In the genomic region with DNA sequence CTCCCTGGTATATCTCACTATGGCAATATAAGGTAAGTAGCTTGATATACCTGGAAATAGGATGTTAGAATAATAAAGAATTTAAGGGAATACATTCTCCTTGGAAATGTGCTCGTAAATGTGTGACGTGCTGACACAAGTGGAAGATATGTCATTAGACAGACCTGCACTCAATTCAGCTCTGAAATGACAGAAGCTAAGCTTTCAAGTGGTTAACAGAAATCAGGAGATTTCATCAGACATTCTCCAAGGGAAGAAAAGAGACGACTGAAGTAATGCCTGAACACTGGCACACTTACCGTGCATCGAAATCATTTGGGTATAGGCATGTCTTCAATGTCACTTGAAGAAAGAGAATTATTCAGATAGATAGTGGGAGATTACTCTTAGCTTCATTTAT, we compare ENCODE assay signal across 39 cellular contexts.
"Had no signal": no experiment of that assay in that cellular context is flagged by ENCODE, and none has a peak within 500 bp of the region (broad histone marks: within the 10 kb centered on the region; RNA-seq: fewer than 3 reads in every experiment).

No MANE protein-coding gene starts in this region.

- FAIRE-seq: astrocyte, bronchial epithelial cell had no signal

- H3K27me3 Mint-ChIP-seq: activated naive CD4-positive, alpha-beta T cell treated with anti-CD3 and anti-CD28 coated beads, Interleukin-2, amount 10 ng/mL, durations not matched to agents 7 days and 5 days; activated naive CD4-positive, alpha-beta T cell treated with anti-CD3 and anti-CD28 coated beads, Interleukin-2, amount 50 U/mL, for 24 hours; activated naive CD8-positive, alpha-beta T cell; activated naive CD8-positive, alpha-beta T cell treated with anti-CD3 and anti-CD28 coated beads for 36 hours; activated naive CD8-positive, alpha-beta T cell treated with anti-CD3 and anti-CD28 coated beads, Interleukin-2, amount 10 ng/mL, durations not matched to agents 7 days and 5 days; activated naive CD8-positive, alpha-beta T cell treated with anti-CD3 and anti-CD28 coated beads, Interleukin-2, amount 50 U/mL, for 24 hours; activated T-cell treated with anti-CD3 and anti-CD28 coated beads, Interleukin-2, amount 50 U/mL, for 24 hours; activated T-helper 17 cell treated with anti-CD3 and anti-CD28 coated beads, Interleukin-2, amount 50 U/mL, for 72 hours; brain; central memory CD8-positive, alpha-beta T cell had no signal

- H3K4me3 ChIP-seq: adrenal gland, ascending aorta, body of pancreas, breast epithelium, cardiac muscle cell had no signal

- H3K9me3 ChIP-seq: adrenal gland, ascending aorta, body of pancreas, breast epithelium had no signal

- H3K27ac Mint-ChIP-seq: activated naive CD4-positive, alpha-beta T cell treated with anti-CD3 and anti-CD28 coated beads for 36 hours; activated naive CD4-positive, alpha-beta T cell treated with anti-CD3 and anti-CD28 coated beads, Interleukin-2, amount 10 ng/mL, durations not matched to agents 7 days and 5 days; activated naive CD4-positive, alpha-beta T cell treated with anti-CD3 and anti-CD28 coated beads, Interleukin-2, amount 50 U/mL, for 24 hours; activated naive CD4-positive, alpha-beta T cell treated with anti-CD3 and anti-CD28 coated beads, Interleukin-2, amount 50 U/mL, for 72 hours; activated naive CD8-positive, alpha-beta T cell; activated naive CD8-positive, alpha-beta T cell treated with anti-CD3 and anti-CD28 coated beads for 36 hours; activated naive CD8-positive, alpha-beta T cell treated with anti-CD3 and anti-CD28 coated beads, Interleukin-2, amount 10 ng/mL, durations not matched to agents 7 days and 5 days; activated naive CD8-positive, alpha-beta T cell treated with anti-CD3 and anti-CD28 coated beads, Interleukin-2, amount 50 U/mL, for 24 hours; activated T-cell treated with anti-CD3 and anti-CD28 coated beads, Interleukin-2, amount 50 U/mL, for 24 hours; activated T-cell treated with anti-CD3 and anti-CD28 coated beads, Interleukin-2, amount 50 U/mL, for 72 hours; activated T-helper 1 cell treated with anti-CD3 and anti-CD28 coated beads, Interleukin-12 subunit alpha, Interleukin-12 subunit beta, Interleukin-2, Interleukin-4 antibody, amounts not matched to agents 30 ng/mL and 10 ng/mL and 1 ng/mL, durations not matched to agents 14 hours and 24 hours and 36 hours; activated T-helper 17 cell treated with anti-CD3 and anti-CD28 coated beads, Interleukin-2, amount 50 U/mL, for 72 hours; activated T-helper 2 cell treated with anti-CD3 and anti-CD28 coated beads, Interferon-gamma antibody, Interleukin-2, Interleukin-4, amounts not matched to agents 10 μg/mL and 5 μg/mL and 100 μg/mL, durations not matched to agents 14 hours and 24 hours and 36 hours; brain had no signal

- H3K4me3 Mint-ChIP-seq: activated naive CD4-positive, alpha-beta T cell treated with anti-CD3 and anti-CD28 coated beads for 36 hours; activated naive CD4-positive, alpha-beta T cell treated with anti-CD3 and anti-CD28 coated beads, Interleukin-2, amount 10 ng/mL, durations not matched to agents 7 days and 5 days; activated naive CD4-positive, alpha-beta T cell treated with anti-CD3 and anti-CD28 coated beads, Interleukin-2, amount 50 U/mL, for 24 hours; activated naive CD8-positive, alpha-beta T cell; activated naive CD8-positive, alpha-beta T cell treated with anti-CD3 and anti-CD28 coated beads for 36 hours; activated naive CD8-positive, alpha-beta T cell treated with anti-CD3 and anti-CD28 coated beads, Interleukin-2, amount 10 ng/mL, durations not matched to agents 7 days and 5 days; activated naive CD8-positive, alpha-beta T cell treated with anti-CD3 and anti-CD28 coated beads, Interleukin-2, amount 50 U/mL, for 24 hours; activated T-cell treated with anti-CD3 and anti-CD28 coated beads, Interleukin-2, amount 50 U/mL, for 24 hours; activated T-cell treated with anti-CD3 and anti-CD28 coated beads, Interleukin-2, amount 50 U/mL, for 4 hours; activated T-cell treated with anti-CD3 and anti-CD28 coated beads, Interleukin-2, amount 50 U/mL, for 72 hours; activated T-helper 1 cell treated with anti-CD3 and anti-CD28 coated beads, Interleukin-12 subunit alpha, Interleukin-12 subunit beta, Interleukin-2, Interleukin-4 antibody, amounts not matched to agents 30 ng/mL and 10 ng/mL and 1 ng/mL, durations not matched to agents 14 hours and 24 hours and 36 hours; activated T-helper 17 cell treated with anti-CD3 and anti-CD28 coated beads, Interleukin-2, amount 50 U/mL, for 72 hours; brain; central memory CD8-positive, alpha-beta T cell had no signal

- H3K4me1 Mint-ChIP-seq: activated naive CD4-positive, alpha-beta T cell treated with anti-CD3 and anti-CD28 coated beads, Interleukin-2, amount 10 ng/mL, durations not matched to agents 7 days and 5 days; activated naive CD4-positive, alpha-beta T cell treated with anti-CD3 and anti-CD28 coated beads, Interleukin-2, amount 50 U/mL, for 24 hours; activated naive CD8-positive, alpha-beta T cell treated with anti-CD3 and anti-CD28 coated beads for 36 hours; activated naive CD8-positive, alpha-beta T cell treated with anti-CD3 and anti-CD28 coated beads, Interleukin-2, amount 10 ng/mL, durations not matched to agents 7 days and 5 days; activated naive CD8-positive, alpha-beta T cell treated with anti-CD3 and anti-CD28 coated beads, Interleukin-2, amount 50 U/mL, for 24 hours; activated T-helper 17 cell treated with anti-CD3 and anti-CD28 coated beads, Interleukin-2, amount 50 U/mL, for 72 hours; brain; central memory CD8-positive, alpha-beta T cell had no signal

- DNase-seq: activated effector memory CD4-positive, alpha-beta T cell treated with anti-CD3 and anti-CD28 coated beads, Interleukin-2, amount 50 U/mL, for 16 hours; activated effector memory CD4-positive, alpha-beta T cell treated with Interleukin-2 at 50 U/mL for 16 hours; activated gamma-delta T cell; activated naive CD4-positive, alpha-beta T cell; activated naive CD4-positive, alpha-beta T cell treated with anti-CD3 and anti-CD28 coated beads for 36 hours; activated naive CD4-positive, alpha-beta T cell treated with anti-CD3 and anti-CD28 coated beads, Interleukin-2, amount 10 ng/mL, durations not matched to agents 7 days and 5 days; activated naive CD4-positive, alpha-beta T cell treated with anti-CD3 and anti-CD28 coated beads, Interleukin-2, amount 50 U/mL, for 16 hours; activated naive CD4-positive, alpha-beta T cell treated with Interleukin-2 at 50 U/mL for 16 hours; activated naive CD8-positive, alpha-beta T cell treated with anti-CD3 and anti-CD28 coated beads for 36 hours; activated naive CD8-positive, alpha-beta T cell treated with anti-CD3 and anti-CD28 coated beads, Interleukin-2, amount 10 ng/mL, durations not matched to agents 7 days and 5 days; activated naive CD8-positive, alpha-beta T cell treated with anti-CD3 and anti-CD28 coated beads, Interleukin-2, amount 50 U/mL, for 24 hours; activated T-cell treated with anti-CD3 and anti-CD28 coated beads, Interleukin-2, amount 50 U/mL, for 1 hour; activated T-cell treated with anti-CD3 and anti-CD28 coated beads, Interleukin-2, amount 50 U/mL, for 24 hours; activated T-cell treated with anti-CD3 and anti-CD28 coated beads, Interleukin-2, amount 50 U/mL, for 4 hours; activated T-cell treated with anti-CD3 and anti-CD28 coated beads, Interleukin-2, amount 50 U/mL, for 48 hours; activated T-cell treated with anti-CD3 and anti-CD28 coated beads, Interleukin-2, amount 50 U/mL, for 72 hours; adrenal gland; amniotic stem cell; amygdala; anterior cingulate cortex; aorta; body of pancreas; brain microvascular endothelial cell; caudate nucleus; central memory CD4-positive, alpha-beta T cell; cerebellar nuclear complex had no signal

- H3K9me3 Mint-ChIP-seq: brain had no signal

- H3K4me1 ChIP-seq: adrenal gland, ascending aorta, body of pancreas, breast epithelium had no signal

- H3K36me3 ChIP-seq: adrenal gland, ascending aorta, brain microvascular endothelial cell, breast epithelium, cardiac muscle cell had no signal

- H3K36me3 Mint-ChIP-seq: activated naive CD4-positive, alpha-beta T cell treated with anti-CD3 and anti-CD28 coated beads, Interleukin-2, amount 10 ng/mL, durations not matched to agents 7 days and 5 days; activated naive CD4-positive, alpha-beta T cell treated with anti-CD3 and anti-CD28 coated beads, Interleukin-2, amount 50 U/mL, for 24 hours; activated naive CD4-positive, alpha-beta T cell treated with anti-CD3 and anti-CD28 coated beads, Interleukin-2, amount 50 U/mL, for 72 hours; activated naive CD8-positive, alpha-beta T cell; activated naive CD8-positive, alpha-beta T cell treated with anti-CD3 and anti-CD28 coated beads for 36 hours; activated naive CD8-positive, alpha-beta T cell treated with anti-CD3 and anti-CD28 coated beads, Interleukin-2, amount 10 ng/mL, durations not matched to agents 7 days and 5 days; brain had no signal

- H3K27ac ChIP-seq: adrenal gland, ascending aorta, body of pancreas, brain microvascular endothelial cell, breast epithelium, cardiac muscle cell had no signal

- H3K27me3 ChIP-seq: adrenal gland, ascending aorta, body of pancreas, brain microvascular endothelial cell, breast epithelium, cardiac muscle cell had no signal
